Comparison of ENCODE assay signal across 11 cellular contexts in the genomic region with DNA sequence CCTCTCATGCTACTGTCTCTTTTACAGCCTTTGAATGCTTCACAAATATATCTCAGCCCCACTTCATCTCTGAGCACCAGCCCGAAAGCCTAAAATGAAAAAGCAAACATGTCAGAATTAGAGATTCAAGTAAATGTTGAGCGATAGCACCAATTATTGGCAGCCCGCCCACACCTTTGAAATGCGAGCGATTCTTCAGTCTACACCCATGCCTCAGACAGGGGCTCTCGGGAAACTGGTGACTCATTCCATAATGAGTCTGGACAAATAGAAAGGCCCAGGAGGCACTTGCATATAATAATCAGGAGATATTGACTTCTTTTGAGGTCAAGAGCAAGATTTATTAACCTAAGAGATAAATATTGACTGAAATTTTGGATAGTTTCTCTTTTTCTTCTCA.
DNase-seq lines count a peak whose midpoint lies in the region; ATAC-seq, FAIRE-seq and TF ChIP-seq lines count a peak whose summit lies in the region.
"Had no signal": no experiment of that assay in that cellular context is flagged by ENCODE, and none has a peak within 500 bp of the region (broad histone marks: within the 10 kb centered on the region; RNA-seq: fewer than 3 reads in every experiment).

No MANE protein-coding gene starts in this region.

- TF ChIP-seq CTCF in PC-3 (conservative IDR thresholded peaks at IDR 0.05; ENCODE audit: low read depth, low read length) = no peak
- TF ChIP-seq CTCF in upper lobe of left lung (IDR thresholded peaks at IDR 0.05) = no peak

- TF ChIP-seq POLR2A in upper lobe of left lung (IDR thresholded peaks at IDR 0.05) = no peak

- H3K4me2 ChIP-seq in PC-3 (ENCODE audit: low read length) = no peak overlapping the region

- TF ChIP-seq EP300 in upper lobe of left lung (IDR thresholded peaks at IDR 0.05) = no peak

- H3K79me2 ChIP-seq in PC-3 (ENCODE audit: low read length) = no peaks in the 10 kb centered on the region

- H3K4me1 ChIP-seq in PC-3 (ENCODE audit: insufficient read depth, low read length) = no peaks in the 10 kb centered on the region
- no peaks in the 10 kb centered on the region for H3K4me1 ChIP-seq in upper lobe of left lung

- WGBS in upper lobe of left lung, 2 donors = 34 to 57% methylated on average over 6 of the region's 6 CpGs

- ATAC-seq in PC-3 (peak; percentile 53), upper lobe of left lung (ENCODE audit: low FRiP score in 2 of 2) (peak; percentile 77 to 85), GM21447 (IDR thresholded peaks at IDR 0.05; ENCODE audit: unreplicated experiment) (no peak), HG02885 (IDR thresholded peaks at IDR 0.05; ENCODE audit: poor library complexity, unreplicated experiment) (no peak)

- H3K4me3 ChIP-seq in PC-3 (ENCODE audit: low read length) (no peak overlapping the region), upper lobe of left lung (no peak overlapping the region)

- no peak overlapping the region for H3K27ac ChIP-seq in PC-3 (ENCODE audit: low read length)
- H3K27ac ChIP-seq in upper lobe of left lung = no peak overlapping the region

- peak; percentile 26 for DNase-seq in NCI-H2107 (lab: John Stamatoyannopoulos, UW)
- no peak for DNase-seq in NCI-H2107 treated with DMSO at 0.1 percent for 48 hours (lab: John Stamatoyannopoulos, UW; ENCODE audit: unreplicated experiment)
- peak; percentile 58 for DNase-seq in PC-3
- peak; percentile 37 for DNase-seq in glomerular endothelial cell (ENCODE audit: extremely low read depth, low read depth, low spot score)
- peak in 1 of 2 donors; percentile 82 for DNase-seq in upper lobe of left lung
- DNase-seq in GM19239 (ENCODE audit: insufficient read length, low spot score) = no peak
- DNase-seq: nephron progenitor cell had no signal

- no peaks in the 10 kb centered on the region for H3K9me2 ChIP-seq in PC-3 (replicated peaks; ENCODE audit: low read length)

- no peak overlapping the region for H2AFZ ChIP-seq in PC-3 (ENCODE audit: low read length)

- intact Hi-C loops in PC-3 (cut with micrococcal nuclease) = loop anchor here (10.0 kb wide), 4 partner anchors 211 to 511 kb away; no protein-coding TSS in a partner anchor

- H3K9me3 ChIP-seq in PC-3 (ENCODE audit: low read length) = no peaks in the 10 kb centered on the region
- H3K9me3 ChIP-seq in upper lobe of left lung = no peaks in the 10 kb centered on the region

- no peak overlapping the region for H3K9ac ChIP-seq in PC-3 (ENCODE audit: low read length)

- peaks cover 13% of the 10 kb centered on the region; the same call in 1 of the 2 replicates for H3K27me3 ChIP-seq in PC-3 (ENCODE audit: low read length)
- no peaks in the 10 kb centered on the region for H3K27me3 ChIP-seq in upper lobe of left lung

- CTCF ChIA-PET in PC-3 (lab: Charles Lee) = no interaction called here

- H3F3A ChIP-seq in PC-3 (ENCODE audit: low read length, unreplicated experiment) = no peaks in the 10 kb centered on the region

- H3K36me3 ChIP-seq in PC-3 (ENCODE audit: low read depth, low read length) (no peaks in the 10 kb centered on the region), upper lobe of left lung (no peaks in the 10 kb centered on the region)

- no TSS peak for BruUV-seq in PC-3 (replicated peaks; lab: Mats Ljungman, UMichigan)

- POLR2A ChIA-PET in PC-3 (lab: Charles Lee; ENCODE audit: unreplicated experiment) = no interaction called here

- no peak for FAIRE-seq in GM19239 (lab: Jason Lieb, UNC)
- FAIRE-seq: A204.1, GM12891 had no signal

- H4K20me1 ChIP-seq in PC-3 (ENCODE audit: low read length) = no peaks in the 10 kb centered on the region

Comparison
In these comparisons a context has a peak if more than half of its experiments do, and no peak if none do; other contexts are left out.
1. DNase-seq: peak in NCI-H2107 (single experiment), PC-3 (single experiment) and glomerular endothelial cell (single experiment); none in NCI-H2107 treated with DMSO at 0.1 percent for 48 hours (single experiment) and GM19239 (single experiment).
2. ATAC-seq: peak in PC-3 (single experiment) and upper lobe of left lung (2 of 2); none in GM21447 (single experiment) and HG02885 (single experiment).